13 cellular contexts compared by ENCODE assay signal in the genomic region with DNA sequence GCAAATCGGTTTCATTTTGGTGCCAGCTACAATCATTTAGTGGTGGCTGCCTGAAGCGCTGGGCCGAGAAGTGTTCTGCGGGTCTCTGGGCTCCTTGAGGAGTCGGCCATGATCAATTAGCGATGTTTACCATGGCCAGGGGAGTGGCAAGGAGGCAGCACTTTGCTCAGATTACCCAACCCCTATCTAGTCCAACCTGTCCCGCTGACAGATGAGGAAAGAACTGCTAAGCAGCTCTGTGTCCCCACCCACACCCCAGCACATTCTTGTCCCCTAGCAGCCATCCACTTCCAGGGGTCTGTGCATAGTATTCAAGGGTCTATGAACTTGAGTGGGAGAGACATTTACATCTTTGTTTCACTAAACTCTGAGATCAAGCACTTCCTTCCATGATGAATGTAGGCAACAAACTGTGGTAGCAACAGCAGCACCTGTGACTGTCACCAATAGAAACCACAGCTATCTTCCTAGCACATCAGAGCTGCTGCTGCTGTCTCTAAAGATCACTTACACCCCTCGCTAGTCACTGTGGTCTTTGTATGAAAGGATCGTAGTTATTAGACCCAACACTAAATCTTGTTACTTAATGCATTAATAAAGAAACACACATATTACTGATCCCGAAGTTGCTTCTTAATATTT.
DNase-seq lines count a peak whose midpoint lies in the region; TF ChIP-seq lines count a peak whose summit lies in the region.
"Had no signal": no experiment of that assay in that cellular context is flagged by ENCODE, and none has a peak within 500 bp of the region (broad histone marks: within the 10 kb centered on the region; RNA-seq: fewer than 3 reads in every experiment).

No MANE protein-coding gene starts in this region.

- TF ChIP-seq CTCF in coronary artery (IDR thresholded peaks at IDR 0.05), result no peak

- no peaks in the 10 kb centered on the region for H3K27me3 Mint-ChIP-seq in activated CD4-positive, alpha-beta memory T cell treated with anti-CD3 and anti-CD28 coated beads, Interleukin-2, amount 10 ng/mL, durations not matched to agents 7 days and 5 days
- H3K27me3 Mint-ChIP-seq in stimulated activated naive CD8-positive, alpha-beta T cell treated with anti-CD3 and anti-CD28 coated beads, Interleukin-15, Interleukin-2, amounts not matched to agents 100 ng/mL and 50 ng/mL, for 24 hours, result no peaks in the 10 kb centered on the region

- CTCF ChIA-PET in activated CD4-positive, alpha-beta memory T cell treated with anti-CD3 and anti-CD28 coated beads, Interleukin-2, amount 10 ng/mL, durations not matched to agents 7 days and 5 days (lab: Charles Lee), result interaction anchor here (1.0 kb wide), 1 partner anchor 511 kb away, joined by 5 read pairs; no protein-coding TSS in a partner anchor

- no peaks in the 10 kb centered on the region for H3K36me3 Mint-ChIP-seq in activated CD4-positive, alpha-beta memory T cell treated with anti-CD3 and anti-CD28 coated beads, Interleukin-2, amount 10 ng/mL, durations not matched to agents 7 days and 5 days (ENCODE audit: low read depth)
- no peaks in the 10 kb centered on the region for H3K36me3 Mint-ChIP-seq in stimulated activated naive CD8-positive, alpha-beta T cell treated with anti-CD3 and anti-CD28 coated beads, Interleukin-15, Interleukin-2, amounts not matched to agents 100 ng/mL and 50 ng/mL, for 24 hours (ENCODE audit: low read depth)

- H3K4me1 Mint-ChIP-seq in activated CD4-positive, alpha-beta memory T cell treated with anti-CD3 and anti-CD28 coated beads, Interleukin-2, amount 10 ng/mL, durations not matched to agents 7 days and 5 days, result peaks cover 14% of the 10 kb centered on the region
- H3K4me1 Mint-ChIP-seq in stimulated activated naive CD8-positive, alpha-beta T cell treated with anti-CD3 and anti-CD28 coated beads, Interleukin-15, Interleukin-2, amounts not matched to agents 100 ng/mL and 50 ng/mL, for 24 hours (ENCODE audit: low read depth), result peaks cover 38% of the 10 kb centered on the region

- no peak overlapping the region for H3K4me3 ChIP-seq in coronary artery
- H3K4me3 ChIP-seq: GM12878, pancreas had no signal

- no peaks in the 10 kb centered on the region for H3K9me3 Mint-ChIP-seq in activated CD4-positive, alpha-beta memory T cell treated with anti-CD3 and anti-CD28 coated beads, Interleukin-2, amount 10 ng/mL, durations not matched to agents 7 days and 5 days
- H3K9me3 Mint-ChIP-seq in stimulated activated naive CD8-positive, alpha-beta T cell treated with anti-CD3 and anti-CD28 coated beads, Interleukin-15, Interleukin-2, amounts not matched to agents 100 ng/mL and 50 ng/mL, for 24 hours, result peaks cover 4% of the 10 kb centered on the region

- in situ Hi-C loops in KBM-7 (cut with MboI; ENCODE audit: low pct_unique_long_range_greater_than_20kb, low sequenced_read_pairs), result no loop called here

- H3K27ac Mint-ChIP-seq in activated CD4-positive, alpha-beta memory T cell treated with anti-CD3 and anti-CD28 coated beads, Interleukin-2, amount 10 ng/mL, durations not matched to agents 7 days and 5 days, result peak overlapping the region; percentile 87
- peak overlapping the region; percentile 86 for H3K27ac Mint-ChIP-seq in stimulated activated naive CD8-positive, alpha-beta T cell treated with anti-CD3 and anti-CD28 coated beads, Interleukin-15, Interleukin-2, amounts not matched to agents 100 ng/mL and 50 ng/mL, for 24 hours

- peak; percentile 12 for DNase-seq in activated naive CD4-positive, alpha-beta T cell treated with Interleukin-2 at 50 U/mL for 16 hours
- no peak for DNase-seq in activated naive CD4-positive, alpha-beta T cell treated with anti-CD3 and anti-CD28 coated beads, Interleukin-2, amount 50 U/mL, for 16 hours
- DNase-seq in activated CD4-positive, alpha-beta memory T cell treated with anti-CD3 and anti-CD28 coated beads, Interleukin-2, amount 10 ng/mL, durations not matched to agents 7 days and 5 days, result peak; percentile 29
- DNase-seq in coronary artery (ENCODE audit: low spot score), result no peak
- no peak for DNase-seq in KBM-7
- DNase-seq in COLO829 (ENCODE audit: low spot score), result no peak
- no peak for DNase-seq in HCEC 1CT
- DNase-seq: mammary epithelial cell, MV-4-11, T-helper 9 cell had no signal

- POLR2A ChIA-PET in activated CD4-positive, alpha-beta memory T cell treated with anti-CD3 and anti-CD28 coated beads, Interleukin-2, amount 10 ng/mL, durations not matched to agents 7 days and 5 days (lab: Charles Lee), result interaction anchor here (0.9 to 1.9 kb wide), 3 partner anchors 8 to 89 kb away, joined by 4 to 7 read pairs (median 6); no protein-coding TSS in a partner anchor

- H3K27ac ChIP-seq in coronary artery, result peak overlapping the region; percentile 38 to 77
- H3K27ac ChIP-seq: pancreas had no signal

- peak overlapping the region; percentile 28 for H3K4me3 Mint-ChIP-seq in activated CD4-positive, alpha-beta memory T cell treated with anti-CD3 and anti-CD28 coated beads, Interleukin-2, amount 10 ng/mL, durations not matched to agents 7 days and 5 days
- H3K4me3 Mint-ChIP-seq in stimulated activated naive CD8-positive, alpha-beta T cell treated with anti-CD3 and anti-CD28 coated beads, Interleukin-15, Interleukin-2, amounts not matched to agents 100 ng/mL and 50 ng/mL, for 24 hours, result peak overlapping the region; percentile 53

Comparison
In these comparisons a context has a peak if more than half of its experiments do, and no peak if none do; other contexts are left out.
1. DNase-seq: peak in activated naive CD4-positive, alpha-beta T cell treated with Interleukin-2 at 50 U/mL for 16 hours (single experiment) and activated CD4-positive, alpha-beta memory T cell treated with anti-CD3 and anti-CD28 coated beads, Interleukin-2, amount 10 ng/mL, durations not matched to agents 7 days and 5 days (single experiment); none in activated naive CD4-positive, alpha-beta T cell treated with anti-CD3 and anti-CD28 coated beads, Interleukin-2, amount 50 U/mL, for 16 hours (single experiment), coronary artery (single experiment), KBM-7 (single experiment), COLO829 (single experiment) and HCEC 1CT (single experiment).